In genomic region chr9:89179920-89180667, GRCh38 we compare ENCODE assay signal across 1 cellular context.
TF ChIP-seq lines count a peak whose summit lies in the region.

No MANE protein-coding gene starts in this region.

TF ChIP-seq in HEK293, 187 proteins besides CTCF, POLR2A, EP300 and RAD21 (continued from another document and continues in another):
- TF ChIP-seq ATF2 (tag by site-specific recombination; IDR thresholded peaks at IDR 0.05; ENCODE audit: low read depth) (peak; percentile 63; the same call in 1 of the 2 replicates), ZNF366 (tag by site-specific recombination; conservative IDR thresholded peaks at IDR 0.05) (peak; percentile 88), ZNF239 (tag by site-specific recombination; IDR thresholded peaks at IDR 0.05) (no peak), KLF10 (tag by site-specific recombination; IDR thresholded peaks at IDR 0.05) (no peak), PATZ1 (tag by site-specific recombination; IDR thresholded peaks at IDR 0.05) (0 out of 2 replicates have a peak, but pooled peaks have one; percentile 24), ZNF501 (tag by site-specific recombination; IDR thresholded peaks at IDR 0.05) (peak; percentile 49; the same call in 1 of the 2 replicates), PRDM10 (tag by site-specific recombination; IDR thresholded peaks at IDR 0.05) (peak; percentile 98), ZBTB26 (tag by site-specific recombination; optimal IDR thresholded peaks at IDR 0.05) (peak; percentile 54), ZXDB (tag by site-specific recombination; IDR thresholded peaks at IDR 0.05) (peak; percentile 56; the same call in 1 of the 2 replicates), GLIS2 (tag by site-specific recombination; IDR thresholded peaks at IDR 0.05) (peak; percentile 51), HOXC10 (CRISPR knock-in tag; IDR thresholded peaks at IDR 0.05) (no peak), ZFHX2 (tag by site-specific recombination; conservative IDR thresholded peaks at IDR 0.05) (no peak), ZNF335 (tag by site-specific recombination; conservative IDR thresholded peaks at IDR 0.05) (peak; percentile 60), ZNF23 (tag by site-specific recombination; IDR thresholded peaks at IDR 0.05; ENCODE audit: borderline replicate concordance) (no peak), ZNF518A (tag by site-specific recombination; conservative IDR thresholded peaks at IDR 0.05; ENCODE audit: low read depth) (0 out of 2 replicates have a peak, but pooled peaks have one; percentile 14), YY1 (tag by site-specific recombination; IDR thresholded peaks at IDR 0.05) (peak; percentile 37; the same call in 1 of the 2 replicates), ZBTB17 (tag by site-specific recombination; IDR thresholded peaks at IDR 0.05) (peak; percentile 76), FEZF1 (tag by site-specific recombination; IDR thresholded peaks at IDR 0.05) (peak; percentile 46), ZBTB21 (tag by site-specific recombination; IDR thresholded peaks at IDR 0.05) (no peak), ZNF24 (tag by site-specific recombination; IDR thresholded peaks at IDR 0.05) (peak; percentile 79; the same call in 1 of the 2 replicates), ZBTB20 (tag by site-specific recombination; IDR thresholded peaks at IDR 0.05) (peak; percentile 40; the same call in 1 of the 2 replicates), ZNF629 (tag by site-specific recombination; IDR thresholded peaks at IDR 0.05) (peak; percentile 39; the same call in 1 of the 2 replicates), ZNF341 (tag by site-specific recombination; IDR thresholded peaks at IDR 0.05; ENCODE audit: low read depth) (peak; percentile 89), ZNF155 (tag by site-specific recombination; IDR thresholded peaks at IDR 0.05) (no peak), ZNF76 (tag by site-specific recombination; IDR thresholded peaks at IDR 0.05; ENCODE audit: borderline replicate concordance, low read depth) (peak; percentile 83), ZNF266 (tag by site-specific recombination; IDR thresholded peaks at IDR 0.05; ENCODE audit: low read depth) (no peak), PRDM6 (tag by site-specific recombination; IDR thresholded peaks at IDR 0.05) (peak; percentile 57; the same call in 1 of the 2 replicates), TCF7L2 (IDR thresholded peaks at IDR 0.05; ENCODE audit: borderline replicate concordance, low read depth, low read length) (peak; percentile 67; the same call in 1 of the 2 replicates), ZBTB11 (tag by site-specific recombination; conservative IDR thresholded peaks at IDR 0.05; ENCODE audit: low read depth) (peak; percentile 76), ZNF692 (tag by site-specific recombination; IDR thresholded peaks at IDR 0.05) (0 out of 2 replicates have a peak, but pooled peaks have one; percentile 13), MZF1 (tag by site-specific recombination; IDR thresholded peaks at IDR 0.05; ENCODE audit: borderline replicate concordance) (peak; percentile 68; the same call in 1 of the 2 replicates)
